Comparison of ENCODE assay signal across 18 cellular contexts in genomic region chr9:131101207-131101964, GRCh38. TPM values are rescaled to one million over a fixed set of nuclear protein-coding genes. Genes with fewer than 3 reads are reported as not detected.
DNase-seq lines count a peak whose midpoint lies in the region; ATAC-seq, FAIRE-seq and TF ChIP-seq lines count a peak whose summit lies in the region.
"Had no signal": no experiment of that assay in that cellular context is flagged by ENCODE, and none has a peak within 500 bp of the region (broad histone marks: within the 10 kb centered on the region; RNA-seq: fewer than 3 reads in every experiment).

No MANE protein-coding gene starts in this region.

- no peak for FAIRE-seq in K562 (lab: Jason Lieb, UNC)

- POLR2A ChIA-PET in K562 (lab: Yijun Ruan, JAX): interaction anchor here (0.6 to 99.3 kb wide), 7 partner anchors 5 to 1550 kb away, joined by 3 to 3336 read pairs (median 4); partner anchors contain the start of genes AIF1L and NUP214

- H3K4me3 Mint-ChIP-seq in neural crest cell: peak overlapping the region; percentile 15
- H3K4me3 Mint-ChIP-seq: CD4-positive, alpha-beta T cell had no signal

- H3K9me3 Mint-ChIP-seq in neural crest cell: no peaks in the 10 kb centered on the region
- H3K9me3 Mint-ChIP-seq: CD4-positive, alpha-beta T cell had no signal

- in situ Hi-C loops in K562 (cut with MboI): no loop called here

- peak in 3 of 4 experiments; percentile 80 to 88 (median 87) for DNase-seq in K562 (ENCODE audit: extremely low read depth in 1 of 4, low spot score in 3 of 4)
- DNase-seq in neural crest cell (ENCODE audit: low read depth, low spot score): no peak
- no peak for DNase-seq in T-helper 2 cell
- DNase-seq: AML-193; CD4-positive, alpha-beta T cell; KBM-7; MV-4-11; NCI-H1417; NCI-H1930; NCI-H446; NCI-H69; NK-92 treated with Interleukin-12 subunit alpha and Interleukin-12 subunit beta, amount 100 ng/mL, for 24 hours; PC-3 had no signal

- H3K4me3 ChIP-seq in BLaER1: no peak overlapping the region
- H3K4me3 ChIP-seq in K562: no peak overlapping the region
- H3K4me3 ChIP-seq: SJSA1 had no signal

- CTCF ChIA-PET in K562 (lab: Yijun Ruan, JAX; ENCODE audit: low intra/inter-chr PET ratio): interaction anchor here (0.6 kb wide), 1 partner anchor 1870 kb away, joined by 6 read pairs; no protein-coding TSS in a partner anchor

- H3K4me1 ChIP-seq in BLaER1: peaks cover 83% of the 10 kb centered on the region
- peaks cover 34 to 60% of the 10 kb centered on the region in 2 experiments for H3K4me1 ChIP-seq in K562 (replicated peaks in 1 of 2; ENCODE audit: control insufficient read depth in 2 of 2, insufficient read depth in 2 of 2, low read length in 2 of 2)

- intact Hi-C loops in K562 (cut with micrococcal nuclease): no loop called here

- H3K27ac Mint-ChIP-seq in neural crest cell (ENCODE audit: unreplicated experiment): peak overlapping the region; percentile 19
- H3K27ac Mint-ChIP-seq: CD4-positive, alpha-beta T cell had no signal

- no peak overlapping the region for H3K9ac ChIP-seq in BLaER1
- peak overlapping the region in 1 of 2 experiments; percentile 2; a peak in 1 of 4 replicates for H3K9ac ChIP-seq in K562 (ENCODE audit: insufficient read depth in 1 of 2, low read depth in 2 of 2, low read length in 2 of 2)

- no peaks in the 10 kb centered on the region for H3K36me3 ChIP-seq in BLaER1
- no peaks in the 10 kb centered on the region for H3K36me3 ChIP-seq in K562 (ENCODE audit: control insufficient read depth, insufficient read depth, low read length)
- H3K36me3 ChIP-seq: SJSA1 had no signal

- no TSS peak for BruUV-seq in K562 (replicated peaks; lab: Mats Ljungman, UMichigan)

- TF ChIP-seq RAD21 in K562 (CRISPR knock-in tag; conservative IDR thresholded peaks at IDR 0.05 in 1 of 2, IDR thresholded peaks at IDR 0.05 in 1 of 2): no peak

- H2AFZ ChIP-seq in K562 (ENCODE audit: low read depth, low read length): no peak overlapping the region

- peaks cover 4% of the 10 kb centered on the region for H3K27me3 Mint-ChIP-seq in neural crest cell (ENCODE audit: low read depth)

- TF ChIP-seq CTCF in C4-2B (conservative IDR thresholded peaks at IDR 0.05): no peak
- TF ChIP-seq CTCF in K562 (IDR thresholded peaks at IDR 0.05 in 2 of 3, conservative IDR thresholded peaks at IDR 0.05 in 1 of 3; ENCODE audit: insufficient read depth in 2 of 3, low read depth in 1 of 3, low read length in 3 of 3): no peak
- no peak for TF ChIP-seq CTCF in neural crest cell (conservative IDR thresholded peaks at IDR 0.05)

- H3K4me2 ChIP-seq in BLaER1 (peak overlapping the region; percentile 81), K562 (ENCODE audit: insufficient read depth, low read length) (no peak overlapping the region)

- H3K9me1 ChIP-seq in K562 (ENCODE audit: control insufficient read depth, insufficient read depth, low read length): peaks cover 12% of the 10 kb centered on the region

- H4K20me1 ChIP-seq in BLaER1 (no peaks in the 10 kb centered on the region), K562 (replicated peaks; ENCODE audit: control insufficient read depth, insufficient read depth, low read length) (peaks cover 44% of the 10 kb centered on the region)

- H3K27me3 ChIP-seq in BLaER1: peaks cover 19% of the 10 kb centered on the region
- H3K27me3 ChIP-seq in K562 (ENCODE audit: control insufficient read depth in 2 of 2, insufficient read depth in 2 of 2, low read length in 2 of 2): peaks cover 54 to 85% of the 10 kb centered on the region in 2 experiments

- no peaks in the 10 kb centered on the region for H3K9me3 ChIP-seq in BLaER1
- no peaks in the 10 kb centered on the region for H3K9me3 ChIP-seq in K562 (replicated peaks; ENCODE audit: control insufficient read depth, insufficient read depth, low read depth, low read length)
- H3K9me3 ChIP-seq: SJSA1 had no signal

- H3K27ac ChIP-seq in BLaER1 (no peak overlapping the region), C4-2B (peak overlapping the region; percentile 22), K562 (ENCODE audit: extremely low read depth, low read depth, low read length) (no peak overlapping the region)
- H3K27ac ChIP-seq: SJSA1 had no signal

- 39% methylated on average over 11 of the region's 11 CpGs for WGBS in K562 (ENCODE audit: insufficient coverage, low coverage, missing lambda C conversion rate)

- H3K79me2 ChIP-seq in K562 (ENCODE audit: control insufficient read depth, insufficient read depth, low read length): no peaks in the 10 kb centered on the region

- TF ChIP-seq POLR2A in K562 (conservative IDR thresholded peaks at IDR 0.05): no peak

- H3K36me3 Mint-ChIP-seq in neural crest cell (ENCODE audit: low read depth): peaks cover 4% of the 10 kb centered on the region

- TF ChIP-seq EP300 in K562 (IDR thresholded peaks at IDR 0.05; ENCODE audit: low read length): no peak

- peaks cover 23% of the 10 kb centered on the region for H3K4me1 Mint-ChIP-seq in neural crest cell

- no peak for ATAC-seq in K562
- no peak for ATAC-seq in GM18858 (IDR thresholded peaks at IDR 0.05; ENCODE audit: unreplicated experiment)
- no peak for ATAC-seq in HG02938 (IDR thresholded peaks at IDR 0.05; ENCODE audit: unreplicated experiment)
- ATAC-seq: PC-3 had no signal

TF ChIP-seq in K562, 482 proteins besides CTCF, POLR2A, EP300 and RAD21:
- TF ChIP-seq, protein P1, sequence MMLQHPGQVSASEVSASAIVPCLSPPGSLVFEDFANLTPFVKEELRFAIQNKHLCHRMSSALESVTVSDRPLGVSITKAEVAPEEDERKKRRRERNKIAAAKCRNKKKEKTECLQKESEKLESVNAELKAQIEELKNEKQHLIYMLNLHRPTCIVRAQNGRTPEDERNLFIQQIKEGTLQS (IDR thresholded peaks at IDR 0.05): no peak
- TF ChIP-seq, protein P1 (CRISPR knock-in tag; conservative IDR thresholded peaks at IDR 0.05): peak; percentile 73
- no peak for TF ChIP-seq ZNF217 (CRISPR knock-in tag; IDR thresholded peaks at IDR 0.05)
- peak; percentile 84; the same call in 1 of the 2 replicates for TF ChIP-seq E2F1 (CRISPR knock-in tag; IDR thresholded peaks at IDR 0.05)
- TF ChIP-seq MLX (CRISPR knock-in tag; conservative IDR thresholded peaks at IDR 0.05): peak in 1 of 2 experiments; percentile 32; a peak in 1 of 4 replicates

RNA-seq across cellular contexts. Expression of gene AIF1L, which starts 5.1 kb away (rescaled TPM):
- total RNA-seq in K562 (2011; cell fraction: chromatin; rRNA removed; ENCODE audit: low replicate concordance): 2.2 and 5.3 TPM in 2 replicates
- total RNA-seq in K562 (2011; cell fraction: nucleolus; rRNA removed): 2.8 and 4.3 TPM in 2 replicates
- 4.3 and 5.2 TPM in 2 replicates for total RNA-seq in K562 (2011; cell fraction: nucleoplasm; rRNA removed)
- total RNA-seq in K562 (2014; rRNA removed): 0.86 and 1.1 TPM in 2 replicates
- 1.3 and 1.5 TPM in 2 replicates for total RNA-seq in K562 (2014; rRNA removed; fragmentation: Illumina TruSeq; extraction: Trizol)
- 0.68 and 0.76 TPM in 2 replicates for total RNA-seq in K562 (2015; rRNA removed; fragmentation: Illumina TruSeq; extraction: Trizol)
- total RNA-seq in K562 (2021): 1.7 and 2.0 TPM in 2 replicates
- polyA plus RNA-seq in K562 (2011; rRNA removed): 5.9 and 9.1 TPM in 2 replicates
- polyA plus RNA-seq in K562 (2011; cell fraction: cytosol; rRNA removed): 4.5 and 4.9 TPM in 2 replicates
- polyA plus RNA-seq in K562 (2011; cell fraction: nucleus; rRNA removed): 3.3 and 4.2 TPM in 2 replicates
- polyA plus RNA-seq in K562 (2012): 2.7 and 2.8 TPM in 2 replicates
- 2.3 and 2.6 TPM in 2 replicates for polyA plus RNA-seq in K562 (2014; fragmentation: Illumina TruSeq; extraction: Trizol)
- polyA plus RNA-seq in K562 (2014; fragmentation: Nextera tagmentation; extraction: Ambion mirVana): under 1 TPM; 0.34 to 0.77 TPM
- 1.6 TPM in 2 replicates for polyA plus RNA-seq in K562 (2014; rRNA removed)
- 6.6 and 8.9 TPM in 2 replicates for polyA minus RNA-seq in K562 (2011; rRNA and poly(A)+ RNA removed)
- 1.5 and 4.4 TPM in 2 replicates for polyA minus RNA-seq in K562 (2011; cell fraction: cytosol; rRNA and poly(A)+ RNA removed)
- 1.1 and 1.9 TPM in 2 replicates for polyA minus RNA-seq in K562 (2011; cell fraction: nucleus; rRNA and poly(A)+ RNA removed)
- 118 and 122 TPM in 2 replicates for total RNA-seq in neural crest cell
- total RNA-seq: CD4-positive, alpha-beta T cell had no signal

RNA-seq across cellular contexts. Expression of gene NUP214, which starts 24.0 kb away (rescaled TPM):
- total RNA-seq in K562 (2011; cell fraction: chromatin; rRNA removed; ENCODE audit: low replicate concordance): 1,024 and 1,416 TPM in 2 replicates
- 573 and 642 TPM in 2 replicates for total RNA-seq in K562 (2011; cell fraction: nucleolus; rRNA removed)
- 885 and 1,103 TPM in 2 replicates for total RNA-seq in K562 (2011; cell fraction: nucleoplasm; rRNA removed)
- 62.4 and 102 TPM in 2 replicates for total RNA-seq in K562 (2014; rRNA removed)
- 123 and 134 TPM in 2 replicates for total RNA-seq in K562 (2014; rRNA removed; fragmentation: Illumina TruSeq; extraction: Trizol)
- total RNA-seq in K562 (2015; rRNA removed; fragmentation: Illumina TruSeq; extraction: Trizol): 133 and 136 TPM in 2 replicates
- 332 and 336 TPM in 2 replicates for total RNA-seq in K562 (2021)
- 56.9 and 113 TPM in 2 replicates for polyA plus RNA-seq in K562 (2011; rRNA removed)
- 104 and 108 TPM in 2 replicates for polyA plus RNA-seq in K562 (2011; cell fraction: cytosol; rRNA removed)
- 257 and 304 TPM in 2 replicates for polyA plus RNA-seq in K562 (2011; cell fraction: nucleus; rRNA removed)
- polyA plus RNA-seq in K562 (2012): 133 and 153 TPM in 2 replicates
- 207 and 246 TPM in 2 replicates for polyA plus RNA-seq in K562 (2014; fragmentation: Illumina TruSeq; extraction: Trizol)
- polyA plus RNA-seq in K562 (2014; fragmentation: Nextera tagmentation; extraction: Ambion mirVana): 10 to 100 TPM; 78.9 to 81.6 TPM
- polyA plus RNA-seq in K562 (2014; rRNA removed): 97.1 and 106 TPM in 2 replicates
- polyA minus RNA-seq in K562 (2011; rRNA and poly(A)+ RNA removed): 271 and 342 TPM in 2 replicates
- polyA minus RNA-seq in K562 (2011; cell fraction: cytosol; rRNA and poly(A)+ RNA removed): 256 and 329 TPM in 2 replicates
- 324 and 515 TPM in 2 replicates for polyA minus RNA-seq in K562 (2011; cell fraction: nucleus; rRNA and poly(A)+ RNA removed)
- 72.3 and 77.9 TPM in 2 replicates for total RNA-seq in neural crest cell

Comparison
In these comparisons a context has a peak if more than half of its experiments do, and no peak if none do; other contexts are left out.
1. DNase-seq: peak in K562 (3 of 4); none in neural crest cell (single experiment) and T-helper 2 cell (0 of 5).
2. RNA of gene AIF1L, which starts 5.1 kb away (total RNA-seq): 118 to 122 TPM in neural crest cell; 0.68 to 5.3 TPM in K562; every median in the first group is over 10 times any median in the second.